In the genomic region with DNA sequence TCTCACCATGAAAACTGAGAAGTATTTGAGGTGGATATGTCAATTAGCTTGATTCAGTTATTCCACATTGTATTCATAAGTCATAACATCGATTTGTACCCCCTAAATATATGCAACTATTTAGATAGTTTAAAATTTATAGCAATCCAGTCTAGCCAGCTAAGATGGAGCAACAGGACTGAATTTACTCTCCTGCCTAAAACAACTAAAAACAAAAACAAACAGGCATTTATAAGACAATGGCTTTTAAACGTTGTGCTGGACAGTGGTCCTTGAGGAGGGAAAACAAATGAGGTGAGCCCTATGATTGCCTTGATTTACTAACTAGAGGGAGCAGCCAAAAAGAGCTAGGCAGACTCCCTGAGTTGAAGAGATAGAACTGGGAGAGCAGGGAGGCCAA, we compare ENCODE assay signal across 1 cellular context.
TF ChIP-seq lines count a peak whose summit lies in the region.

No MANE protein-coding gene starts in this region.

TF ChIP-seq in WTC11, 78 proteins besides CTCF, POLR2A, EP300 and RAD21 (continued from another document):
- TF ChIP-seq ZNF671 (CRISPR knock-in tag; IDR thresholded peaks at IDR 0.05) (no peak), FOXK1 (CRISPR knock-in tag; IDR thresholded peaks at IDR 0.05) (no peak)
- TF ChIP-seq, protein P1, sequence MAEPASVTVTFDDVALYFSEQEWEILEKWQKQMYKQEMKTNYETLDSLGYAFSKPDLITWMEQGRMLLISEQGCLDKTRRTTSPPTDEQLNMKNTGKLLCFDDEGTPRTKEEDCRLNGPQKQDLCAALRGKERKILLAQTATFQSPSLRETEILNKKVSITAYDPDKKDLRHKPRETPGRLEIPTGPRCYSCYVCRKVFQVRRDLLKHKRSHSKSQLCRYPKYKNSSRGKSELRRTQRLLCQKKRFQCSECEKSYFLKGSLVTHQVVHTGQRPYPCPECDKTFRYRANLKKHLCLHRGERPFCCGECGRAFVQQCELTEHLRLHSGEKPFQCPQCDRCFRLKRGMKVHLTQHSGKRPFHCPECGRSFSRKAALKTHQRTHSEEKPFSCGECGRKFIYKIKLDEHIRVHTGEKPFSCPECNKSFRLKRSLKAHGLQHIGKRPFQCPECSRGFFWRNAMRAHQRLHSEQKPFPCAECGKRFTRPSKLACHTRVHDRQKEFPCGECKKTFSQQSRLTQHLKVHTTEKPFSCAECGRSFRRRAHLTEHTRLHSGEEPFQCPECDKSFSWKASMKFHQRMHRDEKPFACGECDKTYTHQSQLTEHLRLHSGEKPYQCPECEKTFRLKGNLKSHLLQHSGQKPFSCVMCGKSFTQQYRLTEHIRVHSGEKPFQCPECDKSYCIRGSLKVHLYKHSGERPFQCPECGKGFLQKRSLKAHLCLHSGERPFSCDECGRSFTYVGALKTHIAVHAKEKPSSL (CRISPR knock-in tag; conservative IDR thresholded peaks at IDR 0.05): no peak
